ENCODE assay signal across 24 cellular contexts in genomic region chr13:90830782-90831181, GRCh38.
DNase-seq lines count a peak whose midpoint lies in the region; ATAC-seq, FAIRE-seq and TF ChIP-seq lines count a peak whose summit lies in the region.
"Had no signal": no experiment of that assay in that cellular context is flagged by ENCODE, and none has a peak within 500 bp of the region (broad histone marks: within the 10 kb centered on the region; RNA-seq: fewer than 3 reads in every experiment).

No MANE protein-coding gene starts in this region.

- H3K27me3 ChIP-seq in GM23248 (replicated peaks; ENCODE audit: insufficient read depth), result no peaks in the 10 kb centered on the region
- no peaks in the 10 kb centered on the region for H3K27me3 ChIP-seq in OCI-LY3 (ENCODE audit: low read depth, low read length)
- H3K27me3 ChIP-seq in K562 (ENCODE audit: control insufficient read depth in 2 of 2, insufficient read depth in 2 of 2, low read length in 2 of 2), result no peaks in the 10 kb centered on the region
- H3K27me3 ChIP-seq: BE2C, BLaER1 had no signal

- DNase-seq in GM23248 (peak; percentile 46), K562 (ENCODE audit: extremely low read depth in 1 of 4, low spot score in 3 of 4) (no peak)
- DNase-seq: BE2C; C1 segment of cervical spinal cord; CD4-positive, alpha-beta memory T cell; CD4-positive, CD25-positive, alpha-beta regulatory T cell; CD8-positive, alpha-beta memory T cell; COR-L47; DMS 273 treated with DMSO at 0.1 percent for 48 hours; DMS153; DMS53; DMS79; DND-41; EL; GDM1 had no signal

- H4K20me1 ChIP-seq in GM23248 (ENCODE audit: insufficient read depth) (no peaks in the 10 kb centered on the region), OCI-LY3 (ENCODE audit: insufficient read depth, low read length) (no peaks in the 10 kb centered on the region), K562 (replicated peaks; ENCODE audit: control insufficient read depth, insufficient read depth, low read length) (no peaks in the 10 kb centered on the region)
- H4K20me1 ChIP-seq: BLaER1 had no signal

- H3K79me2 ChIP-seq in GM23248 (ENCODE audit: insufficient read depth), result no peaks in the 10 kb centered on the region
- no peaks in the 10 kb centered on the region for H3K79me2 ChIP-seq in OCI-LY3 (ENCODE audit: low read length)
- no peaks in the 10 kb centered on the region for H3K79me2 ChIP-seq in K562 (ENCODE audit: control insufficient read depth, insufficient read depth, low read length)

- peaks cover 16% of the 10 kb centered on the region for H3K4me1 ChIP-seq in GM23248 (ENCODE audit: insufficient read depth)
- H3K4me1 ChIP-seq in OCI-LY3 (ENCODE audit: low read length), result no peaks in the 10 kb centered on the region
- H3K4me1 ChIP-seq in K562 (replicated peaks in 1 of 2; ENCODE audit: control insufficient read depth in 2 of 2, insufficient read depth in 2 of 2, low read length in 2 of 2), result no peaks in the 10 kb centered on the region
- H3K4me1 ChIP-seq: A549, BLaER1 had no signal

- in situ Hi-C loops in GM23248 (cut with MboI) (no loop called here), K562 (cut with MboI) (no loop called here)

- no peaks in the 10 kb centered on the region for H3K9me1 ChIP-seq in K562 (ENCODE audit: control insufficient read depth, insufficient read depth, low read length)

- H3K4me2 ChIP-seq in GM23248 (ENCODE audit: unreplicated experiment) (peak overlapping the region; percentile 8), OCI-LY3 (ENCODE audit: low read length) (no peak overlapping the region), K562 (ENCODE audit: insufficient read depth, low read length) (no peak overlapping the region)
- H3K4me2 ChIP-seq: A549, BLaER1 had no signal

- H2AFZ ChIP-seq in GM23248 (peak overlapping the region; percentile 46), OCI-LY3 (ENCODE audit: low read depth, low read length) (0 out of 2 replicates have a peak overlapping the region, but pooled peaks have one; percentile 1), K562 (ENCODE audit: low read depth, low read length) (no peak overlapping the region)

- peaks cover 12% of the 10 kb centered on the region for H3F3A ChIP-seq in GM23248 (ENCODE audit: insufficient read depth)

- FAIRE-seq in K562 (lab: Jason Lieb, UNC), result no peak
- FAIRE-seq: A549, GM12878, GM12892, GM18507 had no signal

- POLR2A ChIA-PET in K562 (lab: Yijun Ruan, JAX), result no interaction called here

- TF ChIP-seq EP300 in K562 (IDR thresholded peaks at IDR 0.05; ENCODE audit: low read length), result no peak

- 8 to 10% methylated on average over 2 of the region's 2 CpGs for WGBS in GM23248 (ENCODE audit: low coverage in 1 of 2, low lambda C conversion rate in 2 of 2, missing lambda C conversion rate in 2 of 2), 2 experiments
- WGBS in K562 (ENCODE audit: insufficient coverage, low coverage, missing lambda C conversion rate), result under 1% methylated on average over 2 of the region's 2 CpGs

- H3K9ac ChIP-seq in GM23248 (no peak overlapping the region), OCI-LY3 (ENCODE audit: low read length) (no peak overlapping the region), K562 (ENCODE audit: insufficient read depth in 1 of 2, low read depth in 2 of 2, low read length in 2 of 2) (no peak overlapping the region)
- H3K9ac ChIP-seq: BLaER1 had no signal

- H3K9me3 ChIP-seq in GM23248 (ENCODE audit: low read depth), result no peaks in the 10 kb centered on the region
- peaks cover 6% of the 10 kb centered on the region; the same call in 1 of the 2 replicates for H3K9me3 ChIP-seq in OCI-LY3 (ENCODE audit: insufficient read depth, low read length)
- peaks cover 2% of the 10 kb centered on the region; the same call in 1 of the 2 replicates for H3K9me3 ChIP-seq in K562 (replicated peaks; ENCODE audit: control insufficient read depth, insufficient read depth, low read depth, low read length)
- H3K9me3 ChIP-seq: A549, BE2C had no signal

- no peak for TF ChIP-seq RAD21 in K562 (CRISPR knock-in tag; conservative IDR thresholded peaks at IDR 0.05 in 1 of 2, IDR thresholded peaks at IDR 0.05 in 1 of 2)

- no peak for TF ChIP-seq CTCF in OCI-LY3 (IDR thresholded peaks at IDR 0.05; ENCODE audit: low read depth, low read length)
- no peak for TF ChIP-seq CTCF in K562 (IDR thresholded peaks at IDR 0.05 in 2 of 3, conservative IDR thresholded peaks at IDR 0.05 in 1 of 3; ENCODE audit: insufficient read depth in 2 of 3, low read depth in 1 of 3, low read length in 3 of 3)

- ATAC-seq in K562 (no peak), GM21390 (IDR thresholded peaks at IDR 0.05; ENCODE audit: unreplicated experiment) (no peak), HG02970 (IDR thresholded peaks at IDR 0.05; ENCODE audit: low FRiP score, unreplicated experiment) (no peak)
- ATAC-seq: A549, GM12878 had no signal

- CTCF ChIA-PET in K562 (lab: Yijun Ruan, JAX; ENCODE audit: low intra/inter-chr PET ratio), result no interaction called here

- H3K36me3 ChIP-seq in GM23248 (ENCODE audit: low read depth) (no peaks in the 10 kb centered on the region), OCI-LY3 (replicated peaks; ENCODE audit: low read depth, low read length) (peaks cover 4% of the 10 kb centered on the region), K562 (ENCODE audit: control insufficient read depth, insufficient read depth, low read length) (no peaks in the 10 kb centered on the region)
- H3K36me3 ChIP-seq: BE2C, BLaER1 had no signal

- no peaks in the 10 kb centered on the region; the same call in 1 of the 2 replicates for H3K9me2 ChIP-seq in GM23248 (ENCODE audit: insufficient read depth)

- H3K4me3 ChIP-seq in GM23248 (peak overlapping the region; percentile 1; the same call in 1 of the 2 replicates), OCI-LY3 (ENCODE audit: low read length) (no peak overlapping the region), K562 (no peak overlapping the region)
- H3K4me3 ChIP-seq: A549, BLaER1, GM12878 had no signal

- H3K27ac ChIP-seq in GM23248, result no peak overlapping the region
- H3K27ac ChIP-seq in OCI-LY3 (ENCODE audit: low read length), result no peak overlapping the region
- H3K27ac ChIP-seq in K562 (ENCODE audit: extremely low read depth, low read depth, low read length), result no peak overlapping the region
- H3K27ac ChIP-seq: 22Rv1, A549, BLaER1 had no signal

- TF ChIP-seq POLR2A in K562 (conservative IDR thresholded peaks at IDR 0.05), result no peak

- no TSS peak for BruUV-seq in K562 (replicated peaks; lab: Mats Ljungman, UMichigan)

- intact Hi-C loops in K562 (cut with micrococcal nuclease), result no loop called here

TF ChIP-seq in K562, 482 proteins besides CTCF, POLR2A, EP300 and RAD21 (continues in another document):
- no peak for TF ChIP-seq FOS (IDR thresholded peaks at IDR 0.05; ENCODE audit: extremely low read depth, insufficient read length)
- no peak for TF ChIP-seq MNT (conservative IDR thresholded peaks at IDR 0.05)
- no peak for TF ChIP-seq ZNF274 (IDR thresholded peaks at IDR 0.05; ENCODE audit: borderline replicate concordance, low read depth, low read length)
- 0 out of 4 replicates have a peak, but pooled peaks of 1 of the 2 experiments have one; percentile 27 for TF ChIP-seq TBL1XR1 (IDR thresholded peaks at IDR 0.05; ENCODE audit: low read length in 2 of 2)
- TF ChIP-seq JUN (IDR thresholded peaks at IDR 0.05; ENCODE audit: borderline replicate concordance, low read depth, low read length), result no peak
- no peak for TF ChIP-seq JUN (CRISPR knock-in tag; IDR thresholded peaks at IDR 0.05; ENCODE audit: borderline replicate concordance)
- peak; percentile 41; the same call in 1 of the 2 replicates for TF ChIP-seq ZNF507 (tag; conservative IDR thresholded peaks at IDR 0.05)
- TF ChIP-seq ARID1B (IDR thresholded peaks at IDR 0.05), result no peak
- no peak for TF ChIP-seq ELK3 (CRISPR knock-in tag; IDR thresholded peaks at IDR 0.05)
- TF ChIP-seq BRD4 (IDR thresholded peaks at IDR 0.05), result no peak
- TF ChIP-seq ILF3 (IDR thresholded peaks at IDR 0.05; ENCODE audit: borderline replicate concordance), result no peak
- no peak for TF ChIP-seq USF1 (CRISPR knock-in tag; IDR thresholded peaks at IDR 0.05)
- TF ChIP-seq HMGN3 (IDR thresholded peaks at IDR 0.05; ENCODE audit: borderline replicate concordance, extremely low read depth, insufficient read length, low read depth, low read length), result no peak
- no peak for TF ChIP-seq ESRRB (CRISPR knock-in tag; IDR thresholded peaks at IDR 0.05; ENCODE audit: borderline replicate concordance)
